ENCODE assay signal across 13 cellular contexts in the genomic region with DNA sequence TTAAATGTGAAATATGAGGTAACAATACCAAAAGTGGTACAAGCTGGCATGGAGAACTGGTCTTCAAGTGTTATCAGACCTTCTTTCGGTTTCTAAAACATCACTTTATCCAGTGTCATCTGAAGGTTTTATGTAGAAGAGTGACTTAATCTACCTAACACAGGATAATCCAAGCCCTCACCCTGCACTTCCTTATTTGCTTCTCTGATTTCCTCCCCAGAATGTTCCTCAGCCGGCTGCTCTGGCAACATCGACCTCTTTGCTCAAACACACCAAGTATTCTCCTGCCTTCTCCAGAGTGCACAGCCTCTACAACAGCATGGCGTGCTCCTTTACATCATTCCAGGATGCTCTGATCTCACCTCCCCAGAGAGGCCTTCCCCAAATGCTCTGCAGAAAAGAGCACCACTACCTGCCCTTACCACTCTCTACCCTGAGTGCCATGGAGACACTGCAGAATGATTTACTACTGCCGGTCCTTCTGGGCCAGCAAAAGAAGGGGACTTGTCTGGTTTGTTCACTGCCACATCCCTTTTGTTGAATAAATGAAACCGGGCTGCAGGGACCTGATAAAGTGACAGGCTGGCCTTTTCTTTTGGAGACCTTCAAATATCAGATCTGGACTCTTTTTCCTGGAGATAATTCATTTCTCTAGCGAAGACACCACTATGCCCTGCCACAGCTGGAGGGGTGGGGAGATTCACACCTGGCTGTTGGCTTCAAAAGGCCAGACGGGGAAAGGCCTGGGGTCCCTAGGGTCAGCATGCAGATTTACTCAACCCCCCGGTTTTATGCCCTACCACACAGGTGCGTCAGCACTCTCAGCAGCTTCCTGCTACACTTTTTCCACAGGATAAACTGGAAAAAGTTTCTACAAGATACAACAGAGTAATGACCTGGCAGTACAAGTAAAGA. TPM values are rescaled to one million over a fixed set of nuclear protein-coding genes. Genes with fewer than 3 reads are reported as not detected.
DNase-seq lines count a peak whose midpoint lies in the region; ATAC-seq and TF ChIP-seq lines count a peak whose summit lies in the region.
"Had no signal": no experiment of that assay in that cellular context is flagged by ENCODE, and none has a peak within 500 bp of the region (broad histone marks: within the 10 kb centered on the region; RNA-seq: fewer than 3 reads in every experiment).

No MANE protein-coding gene starts in this region.

- H3K56ac ChIP-seq in H9 (ENCODE audit: insufficient read length, low read depth, low read length): no peak overlapping the region

- intact Hi-C loops in natural killer cell (cut with micrococcal nuclease): loop anchor here (2.0 kb wide), 2 partner anchors 15 to 49 kb away; no protein-coding TSS in a partner anchor

- ATAC-seq in GM19035 (IDR thresholded peaks at IDR 0.05; ENCODE audit: unreplicated experiment) (peak; percentile 6), HG03354 (IDR thresholded peaks at IDR 0.05; ENCODE audit: poor library complexity, severe bottlenecking, unreplicated experiment) (peak; percentile 32), natural killer cell (peak; percentile 27 to 52 (median 33))
- no peak for ATAC-seq in activated T-helper 17 cell treated with anti-CD3 and anti-CD28 coated beads, Interleukin-2, amount 50 U/mL, for 72 hours (replicated peaks)

- no CpG with 5 or more reads among the region's 10 CpGs for WGBS in H9 (ENCODE audit: extremely low coverage, insufficient read length, low lambda C conversion rate)

- H3K27ac Mint-ChIP-seq in H9 (peak overlapping the region; percentile 4 to 35 (median 11); a peak in 4 of 7 replicates), natural killer cell (peak overlapping the region; percentile 90 to 98)
- H3K27ac Mint-ChIP-seq in activated T-helper 17 cell treated with anti-CD3 and anti-CD28 coated beads, Interleukin-2, amount 50 U/mL, for 72 hours: no peak overlapping the region
- H3K27ac Mint-ChIP-seq: brain; T-helper 1 cell treated with Interleukin-12 subunit alpha and Interleukin-12 subunit beta and Interleukin-4 antibody, amounts not matched to agents 30 μg/mL and 1 μg/mL, for 36 hours had no signal

- no peak overlapping the region for H4K5ac ChIP-seq in H9 (ENCODE audit: insufficient read length, low read depth, low read length)

- no peak overlapping the region for H2AK5ac ChIP-seq in H9 (ENCODE audit: insufficient read length, low read length)

- H3K27me3 ChIP-seq in H9 (ENCODE audit: insufficient read depth, low read length): no peaks in the 10 kb centered on the region

- no peak overlapping the region for H2AFZ ChIP-seq in H9 (ENCODE audit: low read length)

- H3K9ac ChIP-seq in H9 (ENCODE audit: extremely low read depth, insufficient read length, low read length): no peak overlapping the region

- no peaks in the 10 kb centered on the region for H4K20me1 ChIP-seq in H9 (ENCODE audit: control insufficient read depth, insufficient read depth, insufficient read length)

- DNase-seq in H9 (no peak), natural killer cell (no peak), NCI-H187 (lab: John Stamatoyannopoulos, UW) (no peak), amygdala (lab: John Stamatoyannopoulos, UW) (no peak)
- DNase-seq: NCI-H1694 had no signal

- H3K4me3 Mint-ChIP-seq in H9 (no peak overlapping the region), natural killer cell (peak overlapping the region; percentile 91)
- H3K4me3 Mint-ChIP-seq in activated T-helper 17 cell treated with anti-CD3 and anti-CD28 coated beads, Interleukin-2, amount 50 U/mL, for 72 hours: no peak overlapping the region
- H3K4me3 Mint-ChIP-seq: brain; T-helper 1 cell treated with Interleukin-12 subunit alpha and Interleukin-12 subunit beta and Interleukin-4 antibody, amounts not matched to agents 30 μg/mL and 1 μg/mL, for 36 hours had no signal

- H3K36me3 Mint-ChIP-seq in H9 (ENCODE audit: insufficient read depth in 1 of 3, low read depth in 3 of 3) (peaks cover 24 to 45% (median 41%) of the 10 kb centered on the region in 3 experiments), natural killer cell (no peaks in the 10 kb centered on the region)
- no peaks in the 10 kb centered on the region for H3K36me3 Mint-ChIP-seq in activated T-helper 17 cell treated with anti-CD3 and anti-CD28 coated beads, Interleukin-2, amount 50 U/mL, for 72 hours (ENCODE audit: low read depth)

- H3K27ac ChIP-seq in H9 (ENCODE audit: insufficient read length, low read depth, low read length): no peak overlapping the region
- H3K27ac ChIP-seq: epithelial cell of prostate had no signal

- H3K23me2 ChIP-seq in H9 (ENCODE audit: insufficient read length, low read depth, low read length, poor library complexity, severe bottlenecking): no peaks in the 10 kb centered on the region

- H3K14ac ChIP-seq in H9 (ENCODE audit: insufficient read depth, low read length): no peak overlapping the region

- no peak overlapping the region for H4K8ac ChIP-seq in H9 (replicated peaks; ENCODE audit: insufficient read length, low read depth, low read length)

- no peak overlapping the region for H2BK120ac ChIP-seq in H9 (ENCODE audit: low read depth, low read length, poor library complexity, severe bottlenecking)

- no peak overlapping the region for H2BK12ac ChIP-seq in H9 (ENCODE audit: insufficient read length, low read depth, low read length)

- no peak overlapping the region for H2BK15ac ChIP-seq in H9 (ENCODE audit: low read depth, low read length)

- no peaks in the 10 kb centered on the region for H3K79me2 ChIP-seq in H9 (ENCODE audit: insufficient read depth, low read length)

- no peaks in the 10 kb centered on the region for H3K9me3 ChIP-seq in H9 (ENCODE audit: control insufficient read depth, low read depth, low read length)

- H3K4me1 ChIP-seq in H9 (ENCODE audit: insufficient read depth, low read length): no peaks in the 10 kb centered on the region

- H3K4me2 ChIP-seq in H9 (ENCODE audit: insufficient read depth, insufficient read length, low read length): no peak overlapping the region

- H3K27me3 Mint-ChIP-seq in H9 (ENCODE audit: low read depth): no peaks in the 10 kb centered on the region
- H3K27me3 Mint-ChIP-seq in natural killer cell (ENCODE audit: low read depth in 2 of 2): no peaks in the 10 kb centered on the region
- peaks cover 9% of the 10 kb centered on the region for H3K27me3 Mint-ChIP-seq in activated T-helper 17 cell treated with anti-CD3 and anti-CD28 coated beads, Interleukin-2, amount 50 U/mL, for 72 hours
- H3K27me3 Mint-ChIP-seq: brain had no signal

- no peaks in the 10 kb centered on the region for H3K79me1 ChIP-seq in H9 (ENCODE audit: insufficient read depth, low read depth, low read length, poor library complexity, severe bottlenecking)

- H3T11ph ChIP-seq in H9 (ENCODE audit: low read length): no peak overlapping the region

- no peak overlapping the region for H3K23ac ChIP-seq in H9 (ENCODE audit: insufficient read length, low read depth, low read length)

- H4K91ac ChIP-seq in H9 (ENCODE audit: insufficient read length, low read depth, low read length): no peak overlapping the region

- H2BK20ac ChIP-seq in H9 (ENCODE audit: low read depth, low read length, poor library complexity, severe bottlenecking): no peak overlapping the region

- no peak overlapping the region for H2BK5ac ChIP-seq in H9 (ENCODE audit: insufficient read length, low read length)

- TF ChIP-seq CTCF in H9 (conservative IDR thresholded peaks at IDR 0.05) (no peak), natural killer cell (IDR thresholded peaks at IDR 0.05) (no peak)

- H3K9me3 Mint-ChIP-seq in H9: peaks cover 0 to 2% of the 10 kb centered on the region in 2 experiments; a peak in 2 of 5 replicates
- no peaks in the 10 kb centered on the region for H3K9me3 Mint-ChIP-seq in natural killer cell
- no peaks in the 10 kb centered on the region for H3K9me3 Mint-ChIP-seq in activated T-helper 17 cell treated with anti-CD3 and anti-CD28 coated beads, Interleukin-2, amount 50 U/mL, for 72 hours
- H3K9me3 Mint-ChIP-seq: T-helper 1 cell treated with Interleukin-12 subunit alpha and Interleukin-12 subunit beta and Interleukin-4 antibody, amounts not matched to agents 30 μg/mL and 1 μg/mL, for 36 hours had no signal

- H3K18ac ChIP-seq in H9 (ENCODE audit: insufficient read length, low read depth, low read length): no peak overlapping the region

- H3K4me1 Mint-ChIP-seq in H9 (no peaks in the 10 kb centered on the region; a peak in 1 of 4 replicates), natural killer cell (peaks cover 42 to 46% of the 10 kb centered on the region in 2 donors)
- no peaks in the 10 kb centered on the region for H3K4me1 Mint-ChIP-seq in activated T-helper 17 cell treated with anti-CD3 and anti-CD28 coated beads, Interleukin-2, amount 50 U/mL, for 72 hours
- H3K4me1 Mint-ChIP-seq: brain had no signal

- H3K4ac ChIP-seq in H9 (ENCODE audit: low read depth, low read length): no peak overlapping the region

RNA-seq across cellular contexts. Expression of a gene that starts 42.0 kb away (rescaled TPM):
- total RNA-seq in H9 (2021) (not detected in 2 replicates), natural killer cell (not detected)
- total RNA-seq in activated T-helper 17 cell treated with anti-CD3 and anti-CD28 coated beads, Interleukin-2, amount 50 U/mL, for 72 hours: not detected
- total RNA-seq: myocyte, skeletal muscle tissue had no signal

RNA-seq across cellular contexts. Expression of a gene that starts 50.7 kb away (rescaled TPM):
- total RNA-seq in H9 (2021) (34.0 and 34.1 TPM in 2 replicates), natural killer cell (10 to 100 TPM; 18.6 to 33.0 (median 20.6) TPM)
- total RNA-seq in activated T-helper 17 cell treated with anti-CD3 and anti-CD28 coated beads, Interleukin-2, amount 50 U/mL, for 72 hours: 1 to 10 TPM in 1 of 2 donors, under 1 TPM in 1; 0.52 to 1.8 TPM
- total RNA-seq: myocyte had no signal

Comparison
In these comparisons a context has a peak if more than half of its experiments do, and no peak if none do; other contexts are left out.
1. RNA of a gene that starts 50.7 kb away (total RNA-seq): 34.0 to 34.1 TPM in H9 and 18.6 to 33.0 TPM in natural killer cell; 0.52 to 1.8 TPM in activated T-helper 17 cell treated with anti-CD3 and anti-CD28 coated beads, Interleukin-2, amount 50 U/mL, for 72 hours; every median in the first group is over 4 times any median in the second.